ENCODE assay signal across 26 cellular contexts in genomic region chr6:88208736-88209135, GRCh38. TPM values are rescaled to one million over a fixed set of nuclear protein-coding genes. Genes with fewer than 3 reads are reported as not detected.
"Had no signal": no experiment of that assay in that cellular context is flagged by ENCODE, and none has a peak within 500 bp of the region (broad histone marks: within the 10 kb centered on the region; RNA-seq: fewer than 3 reads in every experiment).

No MANE protein-coding gene starts in this region.

- H3K4me1 ChIP-seq: adrenal gland, Peyer's patch, SJCRH30 had no signal

- H3K27ac Mint-ChIP-seq: activated CD8-positive, alpha-beta T cell treated with anti-CD3 and anti-CD28 coated beads for 36 hours; activated naive CD8-positive, alpha-beta T cell treated with anti-CD3 and anti-CD28 coated beads, Interleukin-2, amount 10 ng/mL, durations not matched to agents 7 days and 5 days; T-helper 1 cell treated with Interleukin-12 subunit alpha and Interleukin-12 subunit beta and Interleukin-4 antibody, amounts not matched to agents 30 μg/mL and 1 μg/mL, for 36 hours had no signal

- H3K36me3 Mint-ChIP-seq: activated naive CD8-positive, alpha-beta T cell treated with anti-CD3 and anti-CD28 coated beads, Interleukin-2, amount 10 ng/mL, durations not matched to agents 7 days and 5 days had no signal

- H3K9me3 ChIP-seq: adrenal gland, Peyer's patch had no signal

- H3K4me2 ChIP-seq: SK-N-SH had no signal

- H3K4me3 Mint-ChIP-seq: activated CD8-positive, alpha-beta T cell treated with anti-CD3 and anti-CD28 coated beads for 36 hours; activated naive CD8-positive, alpha-beta T cell treated with anti-CD3 and anti-CD28 coated beads, Interleukin-2, amount 10 ng/mL, durations not matched to agents 7 days and 5 days; T-helper 1 cell treated with Interleukin-12 subunit alpha and Interleukin-12 subunit beta and Interleukin-4 antibody, amounts not matched to agents 30 μg/mL and 1 μg/mL, for 36 hours had no signal

- H3K27me3 Mint-ChIP-seq: activated CD8-positive, alpha-beta T cell treated with anti-CD3 and anti-CD28 coated beads for 36 hours had no signal

- ATAC-seq: activated CD4-positive, CD25-positive, alpha-beta regulatory T cell treated with anti-CD3 and anti-CD28 coated beads, Interleukin-2, amount 50 U/mL, for 24 hours; activated CD8-positive, alpha-beta T cell treated with anti-CD3 and anti-CD28 coated beads for 36 hours had no signal

- H3K4me1 Mint-ChIP-seq: activated naive CD8-positive, alpha-beta T cell treated with anti-CD3 and anti-CD28 coated beads, Interleukin-2, amount 10 ng/mL, durations not matched to agents 7 days and 5 days had no signal

- H3K27me3 ChIP-seq: adrenal gland, Peyer's patch, SJCRH30 had no signal

- H3K36me3 ChIP-seq: adrenal gland, Peyer's patch, SJCRH30 had no signal

- H3K4me3 ChIP-seq: adrenal gland, Peyer's patch, SJCRH30 had no signal

- DNase-seq: activated CD4-positive, alpha-beta T cell treated with anti-CD3 and anti-CD28 coated beads for 4 hours; activated CD8-positive, alpha-beta memory T cell treated with anti-CD3 and anti-CD28 coated beads, Interleukin-2, amount 50 U/mL, for 48 hours; activated CD8-positive, alpha-beta T cell treated with anti-CD3 and anti-CD28 coated beads for 36 hours; activated naive CD4-positive, alpha-beta T cell treated with anti-CD3 and anti-CD28 coated beads, Interleukin-2, amount 50 U/mL, for 16 hours; activated naive CD8-positive, alpha-beta T cell treated with anti-CD3 and anti-CD28 coated beads, Interleukin-2, amount 10 ng/mL, durations not matched to agents 7 days and 5 days; activated T-cell treated with anti-CD3 and anti-CD28 coated beads, Interleukin-2, amount 50 U/mL, for 1 hour; adrenal gland; anterior cingulate cortex; cortex of kidney; Karpas-422; NCI-H1105 treated with DMSO at 0.1 percent for 48 hours; NCI-H1436 treated with DMSO at 0.1 percent for 48 hours; NCI-H1930; NCI-H345; NCI-H524 treated with DMSO at 0.1 percent for 48 hours; NCI-H774; NK-92 treated with Interleukin-12 subunit alpha and Interleukin-12 subunit beta, amount 100 ng/mL, for 24 hours; OCI-M1; Peyer's patch; Right ventricle myocardium superior; SK-N-SH; SW 1271 had no signal

- H3K9me3 Mint-ChIP-seq: activated naive CD8-positive, alpha-beta T cell treated with anti-CD3 and anti-CD28 coated beads, Interleukin-2, amount 10 ng/mL, durations not matched to agents 7 days and 5 days; T-helper 1 cell treated with Interleukin-12 subunit alpha and Interleukin-12 subunit beta and Interleukin-4 antibody, amounts not matched to agents 30 μg/mL and 1 μg/mL, for 36 hours had no signal

- H3K27ac ChIP-seq: adrenal gland, Peyer's patch, RWPE1, SJCRH30 had no signal

- H3K9ac ChIP-seq: SK-N-SH had no signal

RNA-seq across cellular contexts. Expression of gene CNR1, which starts 42.6 kb away (rescaled TPM):
- total RNA-seq: activated CD8-positive, alpha-beta T cell treated with anti-CD3 and anti-CD28 coated beads for 36 hours; activated naive CD8-positive, alpha-beta T cell treated with anti-CD3 and anti-CD28 coated beads, Interleukin-2, amount 10 ng/mL, durations not matched to agents 7 days and 5 days had no signal
- polyA plus RNA-seq: SK-N-SH had no signal
